In the genomic region with DNA sequence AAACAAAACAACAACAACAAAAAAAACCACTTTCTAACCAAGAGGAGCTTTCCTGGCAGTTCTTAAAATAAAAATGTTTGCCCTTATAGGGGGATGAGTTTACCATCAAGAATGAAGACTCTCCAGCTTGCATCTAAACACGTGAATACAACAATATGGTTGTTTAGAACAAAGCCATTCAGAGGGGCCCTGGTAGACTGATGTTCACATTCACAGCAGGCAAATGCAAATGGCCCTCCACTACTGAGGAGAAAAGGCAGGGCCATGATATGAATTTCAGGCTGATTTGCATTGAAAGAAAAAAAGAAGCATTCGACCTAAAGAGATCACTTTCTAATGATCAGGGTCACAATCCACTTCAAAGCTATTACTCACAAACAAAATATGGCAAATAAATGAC, we compare ENCODE assay signal across 18 cellular contexts.
"Had no signal": no experiment of that assay in that cellular context is flagged by ENCODE, and none has a peak within 500 bp of the region (broad histone marks: within the 10 kb centered on the region; RNA-seq: fewer than 3 reads in every experiment).

No MANE protein-coding gene starts in this region.

- H3K4me2 ChIP-seq: hepatocyte had no signal

- H3K4me3 Mint-ChIP-seq: activated CD4-positive, alpha-beta memory T cell treated with anti-CD3 and anti-CD28 coated beads, Interleukin-2, amount 10 ng/mL, durations not matched to agents 7 days and 5 days; activated CD4-positive, alpha-beta T cell treated with anti-CD3 and anti-CD28 coated beads, Interleukin-2, amount 10 ng/mL, durations not matched to agents 24 days and 14 days; activated CD8-positive, alpha-beta memory T cell treated with anti-CD3 and anti-CD28 coated beads, Interleukin-2, amount 10 ng/mL, durations not matched to agents 7 days and 5 days; activated naive CD8-positive, alpha-beta T cell treated with anti-CD3 and anti-CD28 coated beads, Interleukin-2, amount 50 U/mL, for 24 hours; activated T-helper 1 cell treated with anti-CD3 and anti-CD28 coated beads, Interleukin-12 subunit alpha, Interleukin-12 subunit beta, Interleukin-2, Interleukin-4 antibody, amounts not matched to agents 30 ng/mL and 10 ng/mL and 1 ng/mL, durations not matched to agents 14 hours and 24 hours and 36 hours; memory B cell; nephron progenitor cell; type B pancreatic cell had no signal

- DNase-seq: activated CD8-positive, alpha-beta memory T cell treated with anti-CD3 and anti-CD28 coated beads, Interleukin-2, amount 10 ng/mL, durations not matched to agents 7 days and 5 days; activated gamma-delta T cell; body of pancreas; nephron progenitor cell; stimulated activated naive CD4-positive, alpha-beta T cell had no signal

- H3K4me3 ChIP-seq: body of pancreas, hepatocyte, spleen, thoracic aorta, vagina had no signal

- ATAC-seq: activated CD8-positive, alpha-beta memory T cell treated with anti-CD3 and anti-CD28 coated beads, Interleukin-2, amount 10 ng/mL, durations not matched to agents 7 days and 5 days; body of pancreas; left colon had no signal

- H2AFZ ChIP-seq: hepatocyte had no signal

- FAIRE-seq: islet of Langerhans had no signal

- H3K27ac Mint-ChIP-seq: activated CD4-positive, alpha-beta memory T cell treated with anti-CD3 and anti-CD28 coated beads, Interleukin-2, amount 10 ng/mL, durations not matched to agents 7 days and 5 days; activated CD4-positive, alpha-beta T cell treated with anti-CD3 and anti-CD28 coated beads, Interleukin-2, amount 10 ng/mL, durations not matched to agents 24 days and 14 days; activated CD8-positive, alpha-beta memory T cell treated with anti-CD3 and anti-CD28 coated beads, Interleukin-2, amount 10 ng/mL, durations not matched to agents 7 days and 5 days; activated naive CD8-positive, alpha-beta T cell treated with anti-CD3 and anti-CD28 coated beads, Interleukin-2, amount 50 U/mL, for 24 hours; activated T-helper 1 cell treated with anti-CD3 and anti-CD28 coated beads, Interleukin-12 subunit alpha, Interleukin-12 subunit beta, Interleukin-2, Interleukin-4 antibody, amounts not matched to agents 30 ng/mL and 10 ng/mL and 1 ng/mL, durations not matched to agents 14 hours and 24 hours and 36 hours; memory B cell; nephron progenitor cell; progenitor cell of endocrine pancreas; type B pancreatic cell had no signal

- H3K27ac ChIP-seq: body of pancreas, hepatocyte, spleen, thoracic aorta, vagina had no signal

- H3K79me2 ChIP-seq: hepatocyte had no signal

- H3K36me3 Mint-ChIP-seq: activated CD8-positive, alpha-beta memory T cell treated with anti-CD3 and anti-CD28 coated beads, Interleukin-2, amount 10 ng/mL, durations not matched to agents 7 days and 5 days; memory B cell; type B pancreatic cell had no signal

- H3K4me1 Mint-ChIP-seq: activated CD4-positive, alpha-beta memory T cell treated with anti-CD3 and anti-CD28 coated beads, Interleukin-2, amount 10 ng/mL, durations not matched to agents 7 days and 5 days; activated CD8-positive, alpha-beta memory T cell treated with anti-CD3 and anti-CD28 coated beads, Interleukin-2, amount 10 ng/mL, durations not matched to agents 7 days and 5 days; memory B cell had no signal

- H3K36me3 ChIP-seq: spleen, thoracic aorta, vagina had no signal

- H3K9me3 ChIP-seq: body of pancreas, thoracic aorta, vagina had no signal

- H3K9me3 Mint-ChIP-seq: activated CD4-positive, alpha-beta memory T cell treated with anti-CD3 and anti-CD28 coated beads, Interleukin-2, amount 10 ng/mL, durations not matched to agents 7 days and 5 days; activated CD4-positive, alpha-beta T cell treated with anti-CD3 and anti-CD28 coated beads, Interleukin-2, amount 10 ng/mL, durations not matched to agents 24 days and 14 days; activated naive CD8-positive, alpha-beta T cell treated with anti-CD3 and anti-CD28 coated beads, Interleukin-2, amount 50 U/mL, for 24 hours; type B pancreatic cell had no signal

- H3K4me1 ChIP-seq: body of pancreas, vagina had no signal

- H3K27me3 ChIP-seq: body of pancreas, hepatocyte, vagina had no signal
